1 cellular context compared by ENCODE assay signal in the genomic region with DNA sequence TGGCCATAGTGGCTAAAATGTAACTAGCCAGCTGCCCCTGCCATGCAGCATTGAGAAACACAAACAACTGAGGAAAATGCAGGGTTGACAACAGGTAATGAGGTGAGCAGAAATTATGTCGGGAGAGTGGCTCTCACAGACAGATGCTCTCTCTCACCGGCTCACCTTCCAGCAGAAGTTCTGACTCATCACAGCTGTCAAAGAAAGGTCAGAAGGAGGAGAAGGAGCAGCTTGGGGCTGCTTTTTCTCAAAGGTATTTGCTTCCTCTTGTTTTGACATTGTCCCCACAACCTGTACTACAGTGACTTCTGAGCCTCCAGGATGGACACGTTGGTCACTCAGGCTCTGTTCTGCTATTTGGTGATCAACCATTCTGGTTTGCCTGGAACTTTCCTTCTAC.
TF ChIP-seq lines count a peak whose summit lies in the region.

No MANE protein-coding gene starts in this region.

TF ChIP-seq in HCT116, 20 proteins besides CTCF, POLR2A, EP300 and RAD21 (continued from another document):
- TF ChIP-seq ELF1 (IDR thresholded peaks at IDR 0.05; ENCODE audit: borderline replicate concordance, low read depth): no peak
- TF ChIP-seq CBX3 (IDR thresholded peaks at IDR 0.05; ENCODE audit: low read depth): no peak
- no peak for TF ChIP-seq JUND (IDR thresholded peaks at IDR 0.05)
- no peak for TF ChIP-seq FOSL1 (IDR thresholded peaks at IDR 0.05; ENCODE audit: low read depth)
- TF ChIP-seq EZH2 (IDR thresholded peaks at IDR 0.05): no peak
- TF ChIP-seq SIN3A (IDR thresholded peaks at IDR 0.05; ENCODE audit: low read depth): no peak
- TF ChIP-seq, protein P1, sequence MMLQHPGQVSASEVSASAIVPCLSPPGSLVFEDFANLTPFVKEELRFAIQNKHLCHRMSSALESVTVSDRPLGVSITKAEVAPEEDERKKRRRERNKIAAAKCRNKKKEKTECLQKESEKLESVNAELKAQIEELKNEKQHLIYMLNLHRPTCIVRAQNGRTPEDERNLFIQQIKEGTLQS (IDR thresholded peaks at IDR 0.05): no peak
- TF ChIP-seq ZBTB33 (IDR thresholded peaks at IDR 0.05; ENCODE audit: extremely low read depth, insufficient replicate concordance, low read length): no peak
- no peak for TF ChIP-seq YY1 (IDR thresholded peaks at IDR 0.05; ENCODE audit: extremely low read depth, insufficient replicate concordance, low read depth, low read length)
- TF ChIP-seq CEBPB (IDR thresholded peaks at IDR 0.05; ENCODE audit: low read depth): no peak
- TF ChIP-seq SP1 (IDR thresholded peaks at IDR 0.05; ENCODE audit: low read depth): no peak
- TF ChIP-seq TCF7L2 (IDR thresholded peaks at IDR 0.05; ENCODE audit: borderline replicate concordance, extremely low read depth, insufficient read depth, insufficient read length): no peak
- no peak for TF ChIP-seq POLR2AphosphoS5 (IDR thresholded peaks at IDR 0.05; ENCODE audit: low read depth, low read length)
- TF ChIP-seq ZNF274 (IDR thresholded peaks at IDR 0.05; ENCODE audit: low read depth, low read length): no peak
